ENCODE assay signal across 9 cellular contexts in the genomic region with DNA sequence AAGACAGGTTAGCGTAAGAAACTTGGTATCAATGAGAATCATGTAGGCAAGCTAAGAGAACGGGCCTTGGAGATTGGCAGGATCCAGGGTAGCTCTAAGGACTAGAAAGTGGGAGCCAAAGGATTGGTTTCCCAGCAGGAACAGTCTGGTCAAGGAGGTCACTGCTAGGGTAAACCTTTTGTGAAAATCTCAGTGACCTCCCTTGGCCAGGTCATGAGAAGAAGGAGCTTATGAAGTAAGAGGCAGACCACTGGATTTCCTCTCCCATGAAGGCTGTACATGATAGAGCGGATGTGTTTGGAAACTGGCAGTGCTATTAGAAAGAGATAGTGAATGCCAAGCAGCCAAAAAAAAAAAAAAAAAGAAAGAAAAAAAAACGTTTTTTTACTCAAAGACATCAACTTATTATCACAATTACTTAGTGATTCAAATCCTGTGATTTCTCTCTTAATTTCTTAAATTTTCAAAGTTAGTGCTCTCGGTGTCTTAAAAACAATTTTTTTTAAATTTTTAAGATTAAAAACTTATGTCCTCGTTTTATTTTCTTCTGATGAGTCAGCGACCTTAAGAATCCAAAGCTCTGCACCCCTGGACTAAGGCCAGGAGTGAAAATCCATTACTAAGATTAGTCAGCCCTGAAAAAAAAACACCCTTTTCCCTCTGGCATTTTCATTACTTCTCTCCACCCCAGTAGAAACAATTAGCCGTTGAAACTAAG.
A peak's percentile ranks its signal among the peaks of the same experiment; 100 is the strongest.
DNase-seq lines count a peak whose midpoint lies in the region; ATAC-seq and TF ChIP-seq lines count a peak whose summit lies in the region.
"Had no signal": no experiment of that assay in that cellular context is flagged by ENCODE, and none has a peak within 500 bp of the region (broad histone marks: within the 10 kb centered on the region; RNA-seq: fewer than 3 reads in every experiment).

No MANE protein-coding gene starts in this region.

- H3K36me3 ChIP-seq in mesenchymal stem cell (ENCODE audit: control insufficient read depth in 1 of 2, insufficient read depth in 2 of 2, low read depth in 1 of 2, low read length in 2 of 2), result no peaks in the 10 kb centered on the region
- no peaks in the 10 kb centered on the region for H3K36me3 ChIP-seq in vagina

- no peak overlapping the region for H2BK15ac ChIP-seq in mesenchymal stem cell (ENCODE audit: low read depth, poor library complexity, severe bottlenecking)

- no peak overlapping the region for H3K4me2 ChIP-seq in mesenchymal stem cell (ENCODE audit: low read length, poor library complexity, severe bottlenecking)

- H3K27me3 ChIP-seq in mesenchymal stem cell (ENCODE audit: control insufficient read depth in 1 of 2, insufficient read depth in 1 of 2, low read length in 2 of 2) (no peaks in the 10 kb centered on the region), vagina (no peaks in the 10 kb centered on the region)

- ATAC-seq in HG03439 (IDR thresholded peaks at IDR 0.05; ENCODE audit: unreplicated experiment), result no peak

- H2BK120ac ChIP-seq in mesenchymal stem cell (ENCODE audit: low read depth, low read length), result peak overlapping the region; percentile 61

- peak overlapping the region; percentile 52 to 64 for H2BK12ac ChIP-seq in mesenchymal stem cell (ENCODE audit: low read length in 2 of 2)

- H3K14ac ChIP-seq in mesenchymal stem cell (ENCODE audit: low read length in 2 of 2), result no peak overlapping the region

- H4K91ac ChIP-seq in mesenchymal stem cell (ENCODE audit: low read length), result peak overlapping the region; percentile 41

- no peak overlapping the region for H3K23ac ChIP-seq in mesenchymal stem cell (ENCODE audit: low read length in 2 of 2)

- DNase-seq in NCI-H82 (lab: John Stamatoyannopoulos, UW) (peak; percentile 33), NCI-H82 treated with DMSO at 0.1 percent for 48 hours (lab: John Stamatoyannopoulos, UW; ENCODE audit: unreplicated experiment) (no peak), dermis blood vessel endothelial cell (peak; percentile 93), mesenchymal stem cell (peak; percentile 93), vagina (ENCODE audit: extremely low spot score in 2 of 2) (no peak), COLO668 (lab: John Stamatoyannopoulos, UW; ENCODE audit: unreplicated experiment) (no peak), germinal center (ENCODE audit: low spot score) (no peak)
- DNase-seq: AML-193 had no signal

- no peaks in the 10 kb centered on the region for H3K79me1 ChIP-seq in mesenchymal stem cell (replicated peaks; ENCODE audit: low read length, poor library complexity, severe bottlenecking)

- H2AFZ ChIP-seq in mesenchymal stem cell (ENCODE audit: low read depth, low read length), result no peak overlapping the region

- peak overlapping the region; percentile 53 to 84 for H3K18ac ChIP-seq in mesenchymal stem cell (ENCODE audit: low read depth in 1 of 2, low read length in 2 of 2)

- H2BK5ac ChIP-seq in mesenchymal stem cell (ENCODE audit: low read depth, low read length, poor library complexity, severe bottlenecking), result no peak overlapping the region

- H3K4ac ChIP-seq in mesenchymal stem cell (ENCODE audit: low read depth in 1 of 2, low read length in 2 of 2), result peak overlapping the region in 1 of 2 experiments; percentile 61

- H3K27ac ChIP-seq in mesenchymal stem cell (ENCODE audit: low read length, poor library complexity, severe bottlenecking), result peak overlapping the region; percentile 96
- peak overlapping the region; percentile 88 for H3K27ac ChIP-seq in vagina

- H3K4me1 ChIP-seq in mesenchymal stem cell (ENCODE audit: control insufficient read depth, insufficient read depth, low read depth, low read length) (peaks cover 7% of the 10 kb centered on the region), vagina (peaks cover 29% of the 10 kb centered on the region)

- peak overlapping the region; percentile 66 for H3K9ac ChIP-seq in mesenchymal stem cell (ENCODE audit: low read length)

- intact Hi-C loops in vagina (cut with DNase I), result no loop called here

- H3K4me3 ChIP-seq in mesenchymal stem cell (ENCODE audit: insufficient read depth in 1 of 2, low read depth in 1 of 2, low read length in 2 of 2), result peak overlapping the region in 1 of 2 experiments; percentile 52
- no peak overlapping the region for H3K4me3 ChIP-seq in vagina

- TF ChIP-seq CTCF in vagina (IDR thresholded peaks at IDR 0.05), result no peak

- H2AK5ac ChIP-seq in mesenchymal stem cell (ENCODE audit: low read length, severe bottlenecking), result peak overlapping the region; percentile 65

- no peaks in the 10 kb centered on the region for H3K9me3 ChIP-seq in mesenchymal stem cell (ENCODE audit: control insufficient read depth, low read length)
- no peaks in the 10 kb centered on the region for H3K9me3 ChIP-seq in vagina

- peak overlapping the region; percentile 19 for H4K8ac ChIP-seq in mesenchymal stem cell (ENCODE audit: low read length)

- TF ChIP-seq POLR2A in vagina (IDR thresholded peaks at IDR 0.05), result no peak

- WGBS in mesenchymal stem cell, result 23% methylated on average over 4 of the region's 8 CpGs

Comparison
In these comparisons a context has a peak if more than half of its experiments do, and no peak if none do; other contexts are left out.
1. DNase-seq: peak in NCI-H82 (single experiment), dermis blood vessel endothelial cell (single experiment) and mesenchymal stem cell (single experiment); none in NCI-H82 treated with DMSO at 0.1 percent for 48 hours (single experiment), vagina (0 of 2), COLO668 (single experiment) and germinal center (single experiment).